16 cellular contexts compared by ENCODE assay signal in the genomic region with DNA sequence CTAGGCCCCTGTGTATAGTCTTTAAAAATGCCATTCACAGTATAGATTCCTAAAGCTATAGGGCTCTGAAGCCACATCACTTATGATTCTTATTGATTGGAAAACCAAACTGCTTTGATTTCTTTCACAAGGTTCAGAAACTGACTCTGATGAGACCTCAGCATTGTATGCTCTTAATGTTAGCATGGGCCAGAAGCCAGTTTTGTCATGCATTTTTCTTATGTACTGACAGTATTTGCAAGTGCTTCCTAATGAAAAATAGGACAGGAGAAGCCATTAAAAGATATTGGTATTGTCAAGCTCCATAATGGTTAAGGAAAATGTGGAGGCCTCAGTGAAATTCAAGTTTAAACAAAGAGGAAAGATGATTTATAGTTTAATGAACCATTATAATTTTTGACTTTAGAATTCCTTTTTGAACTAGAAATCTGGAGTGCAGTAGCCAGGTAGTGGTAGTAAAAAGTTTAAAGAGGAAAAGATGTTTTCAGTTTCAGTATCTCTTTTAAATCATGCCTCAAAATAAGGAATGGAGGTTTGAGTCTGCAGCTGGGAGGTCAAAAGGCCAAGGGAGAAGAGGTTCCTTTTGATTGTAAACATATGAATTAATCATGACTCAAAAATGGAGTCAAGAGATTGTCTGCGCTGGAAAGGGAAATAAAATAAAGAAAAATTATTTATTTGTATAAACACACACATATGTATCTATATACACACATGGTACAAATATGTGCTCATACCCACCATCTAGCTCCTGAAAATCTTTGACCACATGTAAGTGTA.
DNase-seq lines count a peak whose midpoint lies in the region; ATAC-seq and TF ChIP-seq lines count a peak whose summit lies in the region.
"Had no signal": no experiment of that assay in that cellular context is flagged by ENCODE, and none has a peak within 500 bp of the region (broad histone marks: within the 10 kb centered on the region; RNA-seq: fewer than 3 reads in every experiment).

No MANE protein-coding gene starts in this region.

- H3K4me3 Mint-ChIP-seq in activated CD4-positive, alpha-beta T cell treated with anti-CD3 and anti-CD28 coated beads for 36 hours = no peak overlapping the region
- H3K4me3 Mint-ChIP-seq in activated CD8-positive, alpha-beta T cell treated with anti-CD3 and anti-CD28 coated beads, Interleukin-2, amount 10 ng/mL, durations not matched to agents 7 days and 5 days = no peak overlapping the region
- H3K4me3 Mint-ChIP-seq: CD8-positive, alpha-beta memory T cell had no signal

- H3K9me3 ChIP-seq in mammary epithelial cell (replicated peaks; ENCODE audit: insufficient read depth, low read length) (no peaks in the 10 kb centered on the region), breast epithelium (peaks cover 0 to 6% of the 10 kb centered on the region in 2 donors), transverse colon (no peaks in the 10 kb centered on the region)
- H3K9me3 ChIP-seq: BLaER1 treated with 17β-estradiol and CSF1 and Interleukin-3, amounts not matched to agents 10 nM and 100 nM had no signal

- H3K27me3 Mint-ChIP-seq in activated CD4-positive, alpha-beta T cell treated with anti-CD3 and anti-CD28 coated beads for 36 hours = no peaks in the 10 kb centered on the region
- H3K27me3 Mint-ChIP-seq in activated CD8-positive, alpha-beta T cell treated with anti-CD3 and anti-CD28 coated beads, Interleukin-2, amount 10 ng/mL, durations not matched to agents 7 days and 5 days (ENCODE audit: low read depth) = no peaks in the 10 kb centered on the region
- H3K27me3 Mint-ChIP-seq: CD8-positive, alpha-beta memory T cell had no signal

- H3K36me3 ChIP-seq in mammary epithelial cell (ENCODE audit: insufficient read depth, low read length) (no peaks in the 10 kb centered on the region), breast epithelium (no peaks in the 10 kb centered on the region), transverse colon (no peaks in the 10 kb centered on the region)
- H3K36me3 ChIP-seq: BLaER1 treated with 17β-estradiol and CSF1 and Interleukin-3, amounts not matched to agents 10 nM and 100 nM had no signal

- no peak for DNase-seq in mammary epithelial cell
- no peak for DNase-seq in breast epithelium (ENCODE audit: low spot score in 2 of 2)
- DNase-seq in RPMI7951 (ENCODE audit: low read depth) = peak; percentile 38
- DNase-seq in foreskin fibroblast = peak; percentile 16 to 74
- DNase-seq in activated CD4-positive, alpha-beta T cell treated with anti-CD3 and anti-CD28 coated beads for 36 hours = no peak
- DNase-seq in transverse colon = no peak
- DNase-seq in activated CD8-positive, alpha-beta T cell treated with anti-CD3 and anti-CD28 coated beads, Interleukin-2, amount 10 ng/mL, durations not matched to agents 7 days and 5 days = no peak
- no peak for DNase-seq in NCI-H2227 (lab: John Stamatoyannopoulos, UW; ENCODE audit: unreplicated experiment)
- DNase-seq: 8988T; CD8-positive, alpha-beta memory T cell; DND-41; KG1; NCI-H1092 treated with DMSO at 0.1 percent for 48 hours; NCI-H1694 had no signal

- no peak overlapping the region for H3K9ac ChIP-seq in mammary epithelial cell (ENCODE audit: insufficient read depth, low read length)
- H3K9ac ChIP-seq: BLaER1 treated with 17β-estradiol and CSF1 and Interleukin-3, amounts not matched to agents 10 nM and 100 nM had no signal

- no peaks in the 10 kb centered on the region for H4K20me1 ChIP-seq in mammary epithelial cell (ENCODE audit: insufficient read depth, low read length)
- H4K20me1 ChIP-seq: BLaER1 treated with 17β-estradiol and CSF1 and Interleukin-3, amounts not matched to agents 10 nM and 100 nM had no signal

- ATAC-seq in activated CD4-positive, alpha-beta T cell treated with anti-CD3 and anti-CD28 coated beads for 36 hours = no peak
- ATAC-seq in activated CD8-positive, alpha-beta T cell treated with anti-CD3 and anti-CD28 coated beads, Interleukin-2, amount 10 ng/mL, durations not matched to agents 7 days and 5 days = no peak
- ATAC-seq: HCT116 had no signal

- no peak for TF ChIP-seq POLR2A in breast epithelium (IDR thresholded peaks at IDR 0.05)
- no peak for TF ChIP-seq POLR2A in transverse colon (IDR thresholded peaks at IDR 0.05)

- H3K27ac Mint-ChIP-seq in activated CD4-positive, alpha-beta T cell treated with anti-CD3 and anti-CD28 coated beads for 36 hours = no peak overlapping the region
- H3K27ac Mint-ChIP-seq in activated CD8-positive, alpha-beta T cell treated with anti-CD3 and anti-CD28 coated beads, Interleukin-2, amount 10 ng/mL, durations not matched to agents 7 days and 5 days = no peak overlapping the region
- H3K27ac Mint-ChIP-seq: CD8-positive, alpha-beta memory T cell had no signal

- no peaks in the 10 kb centered on the region for H3K4me1 ChIP-seq in mammary epithelial cell (ENCODE audit: insufficient read depth, low read length)
- H3K4me1 ChIP-seq in breast epithelium = no peaks in the 10 kb centered on the region
- H3K4me1 ChIP-seq in transverse colon = no peaks in the 10 kb centered on the region
- H3K4me1 ChIP-seq: BLaER1 treated with 17β-estradiol and CSF1 and Interleukin-3, amounts not matched to agents 10 nM and 100 nM had no signal

- CTCF ChIA-PET in mammary epithelial cell (lab: Charles Lee; ENCODE audit: low non-redundant PET) = no interaction called here
- CTCF ChIA-PET in activated CD4-positive, alpha-beta T cell treated with anti-CD3 and anti-CD28 coated beads for 36 hours (lab: Charles Lee) = no interaction called here
- CTCF ChIA-PET in activated CD8-positive, alpha-beta T cell treated with anti-CD3 and anti-CD28 coated beads, Interleukin-2, amount 10 ng/mL, durations not matched to agents 7 days and 5 days (lab: Charles Lee) = no interaction called here

- 42% methylated on average over 1 of the region's 1 CpG for WGBS in mammary epithelial cell (ENCODE audit: low coverage, missing lambda C conversion rate)
- 0 to 58% methylated on average over 1 of the region's 1 CpG for WGBS in transverse colon (ENCODE audit: low coverage in 1 of 2), 2 donors

- POLR2A ChIA-PET in activated CD4-positive, alpha-beta T cell treated with anti-CD3 and anti-CD28 coated beads for 36 hours (lab: Charles Lee) = no interaction called here
- POLR2A ChIA-PET in activated CD8-positive, alpha-beta T cell treated with anti-CD3 and anti-CD28 coated beads, Interleukin-2, amount 10 ng/mL, durations not matched to agents 7 days and 5 days (lab: Charles Lee) = no interaction called here

- H3K4me3 ChIP-seq in mammary epithelial cell (replicated peaks in 1 of 3; ENCODE audit: insufficient read depth in 1 of 3, low read depth in 2 of 3, low read length in 3 of 3) (no peak overlapping the region), breast epithelium (no peak overlapping the region), foreskin fibroblast (ENCODE audit: low read depth in 1 of 2, low read length in 2 of 2) (no peak overlapping the region), transverse colon (no peak overlapping the region)
- H3K4me3 ChIP-seq: BLaER1 treated with 17β-estradiol and CSF1 and Interleukin-3, amounts not matched to agents 10 nM and 100 nM had no signal

- no peak for TF ChIP-seq EP300 in transverse colon (IDR thresholded peaks at IDR 0.05; ENCODE audit: low read depth)

- no peaks in the 10 kb centered on the region for H3K36me3 Mint-ChIP-seq in activated CD4-positive, alpha-beta T cell treated with anti-CD3 and anti-CD28 coated beads for 36 hours (ENCODE audit: low read depth)
- H3K36me3 Mint-ChIP-seq in activated CD8-positive, alpha-beta T cell treated with anti-CD3 and anti-CD28 coated beads, Interleukin-2, amount 10 ng/mL, durations not matched to agents 7 days and 5 days (ENCODE audit: low read depth) = no peaks in the 10 kb centered on the region
- H3K36me3 Mint-ChIP-seq: CD8-positive, alpha-beta memory T cell had no signal

- no peak overlapping the region for H3K4me2 ChIP-seq in mammary epithelial cell (ENCODE audit: insufficient read depth, low read depth, low read length)
- H3K4me2 ChIP-seq: BLaER1 treated with 17β-estradiol and CSF1 and Interleukin-3, amounts not matched to agents 10 nM and 100 nM had no signal

- dilution Hi-C loops in mammary epithelial cell (cut with HindIII; ENCODE audit: low sequenced_read_pairs) = no loop called here

- H3K27ac ChIP-seq in mammary epithelial cell (ENCODE audit: insufficient read depth, low read depth, low read length) = no peak overlapping the region
- H3K27ac ChIP-seq in breast epithelium = no peak overlapping the region
- H3K27ac ChIP-seq in transverse colon = no peak overlapping the region
- H3K27ac ChIP-seq: BLaER1 treated with 17β-estradiol and CSF1 and Interleukin-3, amounts not matched to agents 10 nM and 100 nM had no signal

- no peaks in the 10 kb centered on the region for H3K4me1 Mint-ChIP-seq in activated CD4-positive, alpha-beta T cell treated with anti-CD3 and anti-CD28 coated beads for 36 hours
- H3K4me1 Mint-ChIP-seq in activated CD8-positive, alpha-beta T cell treated with anti-CD3 and anti-CD28 coated beads, Interleukin-2, amount 10 ng/mL, durations not matched to agents 7 days and 5 days (ENCODE audit: low read depth) = no peaks in the 10 kb centered on the region
- H3K4me1 Mint-ChIP-seq: CD8-positive, alpha-beta memory T cell had no signal

- H3K9me3 Mint-ChIP-seq in activated CD4-positive, alpha-beta T cell treated with anti-CD3 and anti-CD28 coated beads for 36 hours (ENCODE audit: low read depth) = peaks cover 5% of the 10 kb centered on the region
- no peaks in the 10 kb centered on the region for H3K9me3 Mint-ChIP-seq in activated CD8-positive, alpha-beta T cell treated with anti-CD3 and anti-CD28 coated beads, Interleukin-2, amount 10 ng/mL, durations not matched to agents 7 days and 5 days (ENCODE audit: insufficient read depth)

- H2AFZ ChIP-seq in mammary epithelial cell (ENCODE audit: low read depth, low read length) = peak overlapping the region; percentile 5

- no TSS peak for BruUV-seq in mammary epithelial cell (replicated peaks; lab: Mats Ljungman, UMichigan)

- TF ChIP-seq CTCF in mammary epithelial cell (conservative IDR thresholded peaks at IDR 0.05 in 1 of 2, IDR thresholded peaks at IDR 0.05 in 1 of 2; ENCODE audit: extremely low read depth in 1 of 2, insufficient read depth in 1 of 2, low read depth in 1 of 2, low read length in 2 of 2) (no peak), breast epithelium (IDR thresholded peaks at IDR 0.05) (no peak), foreskin fibroblast (IDR thresholded peaks at IDR 0.05; ENCODE audit: low read depth, low read length) (no peak), transverse colon (IDR thresholded peaks at IDR 0.05) (no peak)

- intact Hi-C loops in mammary epithelial cell (cut with micrococcal nuclease) = no loop called here
- intact Hi-C loops in breast epithelium (cut with DNase I; ENCODE audit: low total_unique reads) = no loop called here
- intact Hi-C loops in activated CD4-positive, alpha-beta T cell treated with anti-CD3 and anti-CD28 coated beads for 36 hours (cut with DNase I, micrococcal nuclease) = no loop called here
- intact Hi-C loops in transverse colon (cut with DNase I; ENCODE audit: low total_unique reads) = no loop called here

- in situ Hi-C loops in mammary epithelial cell (cut with MboI; ENCODE audit: low sequenced_read_pairs in 2 of 2) (no loop called here), transverse colon (cut with MboI; ENCODE audit: low pct_ligation_motif_present in 1 of 4, low pct_unique_long_range_greater_than_20kb in 1 of 4, low sequenced_read_pairs in 3 of 4) (no loop called here)

- H3K27me3 ChIP-seq in mammary epithelial cell (ENCODE audit: insufficient read depth, low read length) (no peaks in the 10 kb centered on the region), breast epithelium (no peaks in the 10 kb centered on the region), transverse colon (no peaks in the 10 kb centered on the region)
- H3K27me3 ChIP-seq: BLaER1 treated with 17β-estradiol and CSF1 and Interleukin-3, amounts not matched to agents 10 nM and 100 nM had no signal

- H3K79me2 ChIP-seq in mammary epithelial cell (ENCODE audit: insufficient read depth, low read length) = no peaks in the 10 kb centered on the region

Comparison
In these comparisons a context has a peak if more than half of its experiments do, and no peak if none do; other contexts are left out.
1. DNase-seq: peak in RPMI7951 (single experiment) and foreskin fibroblast (2 of 2); none in mammary epithelial cell (single experiment), breast epithelium (0 of 2), activated CD4-positive, alpha-beta T cell treated with anti-CD3 and anti-CD28 coated beads for 36 hours (single experiment), transverse colon (single experiment), activated CD8-positive, alpha-beta T cell treated with anti-CD3 and anti-CD28 coated beads, Interleukin-2, amount 10 ng/mL, durations not matched to agents 7 days and 5 days (single experiment) and NCI-H2227 (single experiment).